15 cellular contexts compared by ENCODE assay signal in genomic region chr1:74963120-74963519, GRCh38.
DNase-seq lines count a peak whose midpoint lies in the region; ATAC-seq, FAIRE-seq and TF ChIP-seq lines count a peak whose summit lies in the region.
"Had no signal": no experiment of that assay in that cellular context is flagged by ENCODE, and none has a peak within 500 bp of the region (broad histone marks: within the 10 kb centered on the region; RNA-seq: fewer than 3 reads in every experiment).

No MANE protein-coding gene starts in this region.

- H2BK5ac ChIP-seq in H1 (ENCODE audit: low read depth, low read length) = no peak overlapping the region

- H4K91ac ChIP-seq in H1 (replicated peaks; ENCODE audit: insufficient read length, low read length) = no peak overlapping the region

- no peak overlapping the region for H3K27ac ChIP-seq in H1 (ENCODE audit: low read depth, low read length)
- H3K27ac ChIP-seq: BLaER1 treated with 17β-estradiol and CSF1 and Interleukin-3, amounts not matched to agents 10 nM and 100 nM had no signal

- H3K4me3 ChIP-seq in H1 (ENCODE audit: extremely low read depth in 1 of 4, insufficient read depth in 2 of 4, low read depth in 3 of 4, low read length in 4 of 4) = no peak overlapping the region
- H3K4me3 ChIP-seq: BLaER1 treated with 17β-estradiol and CSF1 and Interleukin-3, amounts not matched to agents 10 nM and 100 nM had no signal

- 93% methylated on average over 2 of the region's 2 CpGs; no CpG with 5 or more reads in 1 of the 2 experiments for WGBS in H1 (ENCODE audit: extremely low coverage in 1 of 2, insufficient coverage in 1 of 2, insufficient read length in 1 of 2, insufficient replicate concordance in 2 of 2, low coverage in 1 of 2, low lambda C conversion rate in 2 of 2, missing lambda C conversion rate in 1 of 2), 2 experiments

- H2AK5ac ChIP-seq in H1 (ENCODE audit: low read depth, low read length) = no peak overlapping the region

- no peak for TF ChIP-seq EP300 in H1 (IDR thresholded peaks at IDR 0.05; ENCODE audit: borderline replicate concordance in 1 of 2, low read depth in 2 of 2, low read length in 2 of 2)

- no peak overlapping the region for H3K18ac ChIP-seq in H1 (ENCODE audit: extremely low read depth, low read length)

- H3K4me2 ChIP-seq in H1 (ENCODE audit: insufficient read depth in 1 of 2, low read depth in 2 of 2, low read length in 2 of 2) = no peak overlapping the region
- H3K4me2 ChIP-seq: BLaER1 treated with 17β-estradiol and CSF1 and Interleukin-3, amounts not matched to agents 10 nM and 100 nM had no signal

- H4K8ac ChIP-seq in H1 (ENCODE audit: extremely low read depth, insufficient read depth, low read length) = no peak overlapping the region

- CTCF ChIA-PET in H1 (lab: Charles Lee; ENCODE audit: partially characterized antibody) = interaction anchor here (0.6 to 1.2 kb wide), 2 partner anchors 171 to 240 kb away, joined by 3 to 4 read pairs; partner anchors contain the start of gene LHX8

- TF ChIP-seq CTCF in H1 (IDR thresholded peaks at IDR 0.05; ENCODE audit: control extremely low read depth in 1 of 3, insufficient read depth in 1 of 3, low read depth in 1 of 3, low read length in 3 of 3) = no peak

- H2BK120ac ChIP-seq in H1 (replicated peaks; ENCODE audit: low read depth, low read length) = no peak overlapping the region

- H3K36me3 ChIP-seq in H1 (ENCODE audit: control insufficient read depth in 2 of 4, insufficient read depth in 4 of 4, low read length in 3 of 4) = no peaks in the 10 kb centered on the region
- H3K36me3 ChIP-seq: BLaER1 treated with 17β-estradiol and CSF1 and Interleukin-3, amounts not matched to agents 10 nM and 100 nM had no signal

- no peaks in the 10 kb centered on the region for H3K79me1 ChIP-seq in H1 (ENCODE audit: low read depth, low read length)

- POLR2A ChIA-PET in H1 (lab: Charles Lee; ENCODE audit: partially characterized antibody) = no interaction called here

- no peak overlapping the region for H3K4ac ChIP-seq in H1 (replicated peaks; ENCODE audit: insufficient read length, low read depth, low read length)

- H3K14ac ChIP-seq in H1 (ENCODE audit: insufficient read length) = no peak overlapping the region

- H3K56ac ChIP-seq in H1 (replicated peaks; ENCODE audit: insufficient read length, low read depth, low read length) = no peak overlapping the region

- TF ChIP-seq POLR2A in H1 (IDR thresholded peaks at IDR 0.05; ENCODE audit: control extremely low read depth in 1 of 2, low read depth in 2 of 2, low read length in 2 of 2) = no peak

- H3K27me3 ChIP-seq in H1 (replicated peaks in 1 of 4; ENCODE audit: control insufficient read depth in 3 of 4, extremely low read depth in 1 of 4, insufficient read depth in 3 of 4, low read length in 3 of 4) = no peaks in the 10 kb centered on the region
- H3K27me3 ChIP-seq: BLaER1 treated with 17β-estradiol and CSF1 and Interleukin-3, amounts not matched to agents 10 nM and 100 nM had no signal

- no peaks in the 10 kb centered on the region for H3K23me2 ChIP-seq in H1 (ENCODE audit: low read depth, low read length)

- no peaks in the 10 kb centered on the region for H3K4me1 ChIP-seq in H1 (replicated peaks in 1 of 4; ENCODE audit: control insufficient read depth in 3 of 4, insufficient read depth in 4 of 4, low read length in 3 of 4)

- H2AFZ ChIP-seq in H1 (ENCODE audit: low read length) = peak overlapping the region; percentile 92

- no peak overlapping the region for H3K9ac ChIP-seq in H1 (replicated peaks in 1 of 4; ENCODE audit: extremely low read depth in 1 of 4, low read depth in 3 of 4, low read length in 3 of 4)
- H3K9ac ChIP-seq: BLaER1 treated with 17β-estradiol and CSF1 and Interleukin-3, amounts not matched to agents 10 nM and 100 nM had no signal

- no peak overlapping the region for H2BK15ac ChIP-seq in H1 (ENCODE audit: low read length)

- no peak for TF ChIP-seq RAD21 in H1 (IDR thresholded peaks at IDR 0.05 in 1 of 2, conservative IDR thresholded peaks at IDR 0.05 in 1 of 2; ENCODE audit: low read depth in 2 of 2, low read length in 2 of 2)

- H3K79me2 ChIP-seq in H1 (ENCODE audit: control insufficient read depth in 1 of 2, insufficient read depth in 2 of 2, low read length in 2 of 2) = no peaks in the 10 kb centered on the region

- H3K9me3 ChIP-seq in H1 (ENCODE audit: insufficient read depth in 2 of 2, low read depth in 1 of 2, low read length in 1 of 2) = no peaks in the 10 kb centered on the region
- H3K9me3 ChIP-seq: BLaER1 treated with 17β-estradiol and CSF1 and Interleukin-3, amounts not matched to agents 10 nM and 100 nM had no signal

- peak; percentile 28 for DNase-seq in DMS79 treated with DMSO at 0.1 percent for 48 hours (lab: John Stamatoyannopoulos, UW)
- DNase-seq in DMS79 (lab: John Stamatoyannopoulos, UW) = no peak
- DNase-seq in NCI-H748 (lab: John Stamatoyannopoulos, UW; ENCODE audit: unreplicated experiment) = peak; percentile 6
- no peak for DNase-seq in NCI-H748 treated with DMSO at 0.1 percent for 48 hours (lab: John Stamatoyannopoulos, UW)
- no peak for DNase-seq in H1 (ENCODE audit: low read depth in 1 of 2, low spot score in 2 of 2)
- DNase-seq in AML-193 (lab: John Stamatoyannopoulos, UW) = no peak
- DNase-seq: 8988T; Calu3; CD4-positive, CD25-positive, alpha-beta regulatory T cell; DMS 273 treated with DMSO at 0.1 percent for 48 hours; GF-D8 had no signal

- H2BK12ac ChIP-seq in H1 (ENCODE audit: low read depth, low read length) = no peak overlapping the region

- H2BK20ac ChIP-seq in H1 (ENCODE audit: low read length) = no peak overlapping the region

- no peaks in the 10 kb centered on the region for H4K20me1 ChIP-seq in H1 (replicated peaks in 1 of 2; ENCODE audit: control insufficient read depth in 1 of 2, insufficient read depth in 2 of 2, low read length in 2 of 2)
- H4K20me1 ChIP-seq: BLaER1 treated with 17β-estradiol and CSF1 and Interleukin-3, amounts not matched to agents 10 nM and 100 nM had no signal

- no peak overlapping the region for H4K5ac ChIP-seq in H1 (ENCODE audit: insufficient read length, low read depth, low read length)

- no peak for ATAC-seq in GM19452 (IDR thresholded peaks at IDR 0.05; ENCODE audit: unreplicated experiment)
- ATAC-seq: HCT116 had no signal

- FAIRE-seq in H1 (lab: Jason Lieb, UNC) = no peak
- FAIRE-seq: H54 had no signal

- no peak overlapping the region for H3K23ac ChIP-seq in H1 (ENCODE audit: insufficient read length)

TF ChIP-seq in H1, 55 proteins besides CTCF, POLR2A, EP300 and RAD21:
- no peak for TF ChIP-seq JUN (IDR thresholded peaks at IDR 0.05; ENCODE audit: low read depth, low read length)
- TF ChIP-seq PHF8 (conservative IDR thresholded peaks at IDR 0.05; ENCODE audit: low read depth, low read length) = no peak
- TF ChIP-seq CBX8 (IDR thresholded peaks at IDR 0.05; ENCODE audit: borderline replicate concordance, low read depth, low read length) = no peak
- TF ChIP-seq, protein P1, sequence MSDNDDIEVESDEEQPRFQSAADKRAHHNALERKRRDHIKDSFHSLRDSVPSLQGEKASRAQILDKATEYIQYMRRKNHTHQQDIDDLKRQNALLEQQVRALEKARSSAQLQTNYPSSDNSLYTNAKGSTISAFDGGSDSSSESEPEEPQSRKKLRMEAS (IDR thresholded peaks at IDR 0.05) = no peak
- TF ChIP-seq GTF2F1 (IDR thresholded peaks at IDR 0.05; ENCODE audit: borderline replicate concordance, low read depth, low read length) = no peak
- TF ChIP-seq MAFK (IDR thresholded peaks at IDR 0.05; ENCODE audit: low read depth, low read length) = no peak
- no peak for TF ChIP-seq CTBP2 (IDR thresholded peaks at IDR 0.05; ENCODE audit: borderline replicate concordance, insufficient read depth, insufficient read length, low read length)
- TF ChIP-seq USF2 (IDR thresholded peaks at IDR 0.05; ENCODE audit: low read length) = no peak
- TF ChIP-seq SIX5 (IDR thresholded peaks at IDR 0.05; ENCODE audit: low read depth, low read length) = no peak
- TF ChIP-seq ASH2L (IDR thresholded peaks at IDR 0.05; ENCODE audit: low read length) = no peak
- no peak for TF ChIP-seq SUZ12 (IDR thresholded peaks at IDR 0.05; ENCODE audit: low read length)
- TF ChIP-seq BACH1 (IDR thresholded peaks at IDR 0.05; ENCODE audit: low read length) = no peak
- no peak for TF ChIP-seq TAF1 (IDR thresholded peaks at IDR 0.05; ENCODE audit: low read depth, low read length)
- no peak for TF ChIP-seq KDM1A (IDR thresholded peaks at IDR 0.05; ENCODE audit: borderline replicate concordance, low read length)
- no peak for TF ChIP-seq TEAD4 (IDR thresholded peaks at IDR 0.05; ENCODE audit: low read depth, low read length)
- no peak for TF ChIP-seq HDAC6 (IDR thresholded peaks at IDR 0.05; ENCODE audit: low read depth, low read length)
- TF ChIP-seq ZNF274 (IDR thresholded peaks at IDR 0.05; ENCODE audit: borderline replicate concordance, extremely low read depth, low read length) = no peak
- TF ChIP-seq CREB1 (IDR thresholded peaks at IDR 0.05) = no peak
- no peak for TF ChIP-seq RBBP5 (IDR thresholded peaks at IDR 0.05; ENCODE audit: borderline replicate concordance, low read depth, low read length)

Comparison
In these comparisons a context has a peak if more than half of its experiments do, and no peak if none do; other contexts are left out.
1. DNase-seq: peak in DMS79 treated with DMSO at 0.1 percent for 48 hours (single experiment) and NCI-H748 (single experiment); none in DMS79 (single experiment), NCI-H748 treated with DMSO at 0.1 percent for 48 hours (single experiment), H1 (0 of 2) and AML-193 (0 of 2).